In genomic region chr3:111998661-111999641, GRCh38 we compare ENCODE assay signal across 8 cellular contexts. TPM values are rescaled to one million over a fixed set of nuclear protein-coding genes. Genes with fewer than 3 reads are reported as not detected.
DNase-seq lines count a peak whose midpoint lies in the region; ATAC-seq and TF ChIP-seq lines count a peak whose summit lies in the region.

Gene TAGLN3 (plus strand): TSS chr3:111998922. CDS start chr3:111999423, 501 bp downstream.

- CTCF ChIA-PET in Caco-2 (lab: Charles Lee): interaction anchor here (0.7 to 1.6 kb wide), 3 partner anchors 10 to 400 kb away, joined by 3 to 4 read pairs (median 4); no protein-coding TSS in a partner anchor

- BruUV-seq in Caco-2 (replicated peaks; lab: Mats Ljungman, UMichigan): no TSS peak

- H3K9me3 Mint-ChIP-seq in Caco-2 (ENCODE audit: unreplicated experiment): no peaks in the 10 kb centered on the region
- H3K9me3 Mint-ChIP-seq in stimulated activated naive CD8-positive, alpha-beta T cell treated with anti-CD3 and anti-CD28 coated beads, Interleukin-15, amount 100 ng/mL, for 72 hours: no peaks in the 10 kb centered on the region

- ATAC-seq in left lung: peak; percentile 95
- ATAC-seq in stimulated activated naive CD8-positive, alpha-beta T cell treated with anti-CD3 and anti-CD28 coated beads, Interleukin-15, amount 100 ng/mL, for 72 hours: no peak
- ATAC-seq in HG03097 (IDR thresholded peaks at IDR 0.05; ENCODE audit: low FRiP score, unreplicated experiment): no peak

- H3K4me3 ChIP-seq in Caco-2 (ENCODE audit: low read depth, low read length) (peak within 1 kb of the TSS; percentile 20), HFF-Myc (replicated peaks; ENCODE audit: low read depth, low read length) (peak within 1 kb of the TSS; percentile 40), left lung (peak within 1 kb of the TSS; percentile 17 to 22)

- TF ChIP-seq CTCF in Caco-2 (IDR thresholded peaks at IDR 0.05; ENCODE audit: insufficient read depth in 1 of 2, low read depth in 1 of 2, low read length in 1 of 2, severe bottlenecking in 1 of 2, unreplicated experiment in 1 of 2) (no peak), HFF-Myc (IDR thresholded peaks at IDR 0.05; ENCODE audit: low read depth, low read length, missing control alignments) (no peak), left lung (IDR thresholded peaks at IDR 0.05) (no peak)

- peaks cover 11% of the 10 kb centered on the region for H3K36me3 Mint-ChIP-seq in Caco-2 (ENCODE audit: insufficient read depth, unreplicated experiment)

- peaks cover 19% of the 10 kb centered on the region for H3K4me1 Mint-ChIP-seq in Caco-2 (ENCODE audit: low read depth, unreplicated experiment)
- peaks cover 53% of the 10 kb centered on the region for H3K4me1 Mint-ChIP-seq in stimulated activated naive CD8-positive, alpha-beta T cell treated with anti-CD3 and anti-CD28 coated beads, Interleukin-15, amount 100 ng/mL, for 72 hours

- no peaks in the 10 kb centered on the region for H3K4me1 ChIP-seq in Caco-2
- peaks cover 0 to 12% of the 10 kb centered on the region in 2 donors for H3K4me1 ChIP-seq in left lung

- H3K27ac Mint-ChIP-seq in Caco-2 (ENCODE audit: unreplicated experiment): no peak within 1 kb of the TSS
- peak within 1 kb of the TSS in 1 of 2 donors; percentile 52 for H3K27ac Mint-ChIP-seq in stimulated activated naive CD8-positive, alpha-beta T cell treated with anti-CD3 and anti-CD28 coated beads, Interleukin-15, amount 100 ng/mL, for 72 hours

- POLR2A ChIA-PET in Caco-2 (lab: Charles Lee): no interaction called here

- peak within 1 kb of the TSS; percentile 60 for H3K4me3 Mint-ChIP-seq in Caco-2 (ENCODE audit: unreplicated experiment)
- H3K4me3 Mint-ChIP-seq in stimulated activated naive CD8-positive, alpha-beta T cell treated with anti-CD3 and anti-CD28 coated beads, Interleukin-15, amount 100 ng/mL, for 72 hours: peak within 1 kb of the TSS; percentile 73 to 83

- H3K9me3 ChIP-seq in Caco-2: no peaks in the 10 kb centered on the region
- no peaks in the 10 kb centered on the region for H3K9me3 ChIP-seq in left lung

- intact Hi-C loops in Caco-2 (cut with micrococcal nuclease; ENCODE audit: unreplicated experiment): no loop called here
- intact Hi-C loops in left lung (cut with DNase I): no loop called here

- H3K27ac ChIP-seq in cingulate gyrus (ENCODE audit: low read depth, low read length): peak within 1 kb of the TSS; percentile 51
- no peak within 1 kb of the TSS for H3K27ac ChIP-seq in left lung

- H3K36me3 ChIP-seq in Caco-2 (ENCODE audit: control insufficient read depth, insufficient read depth, low read length): no peaks in the 10 kb centered on the region
- no peaks in the 10 kb centered on the region for H3K36me3 ChIP-seq in left lung

- no peaks in the 10 kb centered on the region for H3K27me3 Mint-ChIP-seq in Caco-2 (ENCODE audit: insufficient read depth, unreplicated experiment)
- no peaks in the 10 kb centered on the region for H3K27me3 Mint-ChIP-seq in stimulated activated naive CD8-positive, alpha-beta T cell treated with anti-CD3 and anti-CD28 coated beads, Interleukin-15, amount 100 ng/mL, for 72 hours

- H3K27me3 ChIP-seq in Caco-2 (replicated peaks; ENCODE audit: control insufficient read depth, insufficient read depth, low read length) (no peaks in the 10 kb centered on the region), left lung (peaks cover 5 to 33% of the 10 kb centered on the region in 2 donors)

- DNase-seq in Caco-2 (no peak), HFF-Myc (ENCODE audit: extremely low read depth, low read depth) (no peak), NCI-H748 (lab: John Stamatoyannopoulos, UW; ENCODE audit: unreplicated experiment) (peak; percentile 92), left lung (peak in 1 of 2 donors; percentile 69)
- no peak for DNase-seq in stimulated activated naive CD8-positive, alpha-beta T cell treated with anti-CD3 and anti-CD28 coated beads, Interleukin-15, amount 100 ng/mL, for 72 hours
- DNase-seq in stimulated activated CD4-positive, alpha-beta T cell treated with anti-CD3 and anti-CD28 coated beads, Interleukin-12 subunit alpha, Interleukin-12 subunit beta, amount 100 ng/mL, for 4 hours: no peak

RNA-seq across cellular contexts. Expression of gene TAGLN3, which starts in this region (rescaled TPM):
- not detected in 2 replicates for total RNA-seq in Caco-2 (2022)
- total RNA-seq in left lung: under 1 TPM in 1 of 2 donors, not detected in 1; 0.50 TPM

Comparison
In these comparisons a context has a peak if more than half of its experiments do, and no peak if none do; other contexts are left out.
1. Peak in ATAC-seq and H3K4me3 ChIP-seq in left lung; RNA of the gene not detected or under 1 TPM.